ENCODE assay signal across 28 cellular contexts in the genomic region with DNA sequence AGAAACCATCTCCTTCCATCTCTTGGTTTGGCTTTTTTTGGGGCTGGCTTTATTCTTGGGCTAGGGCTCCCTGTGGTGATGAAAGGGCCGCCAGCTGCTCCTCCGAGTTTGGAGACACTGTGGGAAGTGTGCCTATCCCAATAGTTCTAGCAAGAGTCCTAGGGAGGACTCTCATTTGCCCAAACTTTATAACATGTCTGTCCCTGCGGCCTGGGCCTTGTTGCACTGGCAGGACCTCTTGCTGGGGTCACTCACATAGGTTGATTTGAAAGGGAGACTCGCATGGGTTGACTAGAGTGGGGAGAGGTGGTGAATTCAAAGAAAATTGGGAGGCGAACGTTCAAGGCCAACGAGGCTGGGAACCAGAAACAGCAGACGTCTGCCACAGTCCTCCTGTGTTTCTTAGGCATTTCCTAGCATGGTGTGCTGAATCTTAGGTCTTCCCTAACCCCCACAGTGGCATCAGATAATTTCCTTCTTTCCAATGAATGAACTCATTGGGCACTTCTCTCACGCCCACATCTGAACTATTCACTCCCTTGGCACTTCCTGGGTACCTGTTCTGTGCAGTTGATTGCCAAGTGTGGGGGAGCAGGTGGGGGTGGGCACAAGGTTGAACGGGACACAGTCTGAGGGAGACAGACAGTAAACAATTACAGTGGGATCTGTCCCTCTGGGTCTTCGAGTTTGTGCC.
"Had no signal": no experiment of that assay in that cellular context is flagged by ENCODE, and none has a peak within 500 bp of the region (broad histone marks: within the 10 kb centered on the region; RNA-seq: fewer than 3 reads in every experiment).

No MANE protein-coding gene starts in this region.

- H3K27me3 Mint-ChIP-seq: activated naive CD8-positive, alpha-beta T cell had no signal

- H3K4me1 Mint-ChIP-seq: activated B cell treated with CpG ODN at 0.5 μM for 24 hours; activated CD4-positive, alpha-beta T cell treated with anti-CD3 and anti-CD28 coated beads, Interleukin-2, amount 10 ng/mL, durations not matched to agents 24 days and 14 days; memory B cell; natural killer cell had no signal

- ATAC-seq: activated CD8-positive, alpha-beta T cell treated with anti-CD3 and anti-CD28 coated beads, Interleukin-2, amount 10 ng/mL, durations not matched to agents 7 days and 5 days; esophagus mucosa; natural killer cell; right lobe of liver had no signal

- DNase-seq: activated B cell treated with CpG ODN at 0.5 μM for 24 hours; activated CD4-positive, alpha-beta T cell treated with anti-CD3 and anti-CD28 coated beads, Interleukin-2, amount 10 ng/mL, durations not matched to agents 24 days and 14 days; activated CD8-positive, alpha-beta memory T cell treated with anti-CD3 and anti-CD28 coated beads, Interleukin-2, amount 50 U/mL, for 4 hours; activated CD8-positive, alpha-beta T cell treated with anti-CD3 and anti-CD28 coated beads, Interleukin-2, amount 10 ng/mL, durations not matched to agents 7 days and 5 days; activated gamma-delta T cell treated with Interleukin-2 at 50 U/mL for 16 hours; activated T-cell treated with anti-CD3 and anti-CD28 coated beads, Interleukin-2, amount 50 U/mL, for 48 hours; amniotic stem cell; brain microvascular endothelial cell; cerebellar nuclear complex; dermis blood vessel endothelial cell; islet precursor cell; left ventricle myocardium inferior; natural killer cell; occipital lobe; stimulated activated CD4-positive, alpha-beta T cell treated with anti-CD3 and anti-CD28 coated beads, Interleukin-4, amount 100 ng/mL, for 4 hours; stimulated activated CD8-positive, alpha-beta memory T cell treated with anti-CD3 and anti-CD28 coated beads, Interleukin-4, amount 100 ng/mL, for 48 hours; stimulated activated naive CD4-positive, alpha-beta T cell treated with Interleukin-2 at 50 U/mL for 16 hours; substantia nigra; uterus had no signal

- H3K79me2 ChIP-seq: hepatocyte had no signal

- H3K27me3 ChIP-seq: brain microvascular endothelial cell, hepatocyte, right lobe of liver, tibial nerve, uterus had no signal

- H3K36me3 ChIP-seq: brain microvascular endothelial cell, left ventricle myocardium inferior, prostate gland, right lobe of liver, tibial nerve, uterus had no signal

- H3K9me3 ChIP-seq: left ventricle myocardium inferior, prostate gland, right lobe of liver, tibial nerve, uterus had no signal

- H2AFZ ChIP-seq: hepatocyte had no signal

- H3K4me3 ChIP-seq: hepatocyte, left ventricle myocardium inferior, prostate gland, right lobe of liver, smooth muscle cell, tibial nerve, uterus had no signal

- H3K27ac Mint-ChIP-seq: activated B cell treated with CpG ODN at 0.5 μM for 24 hours; activated CD4-positive, alpha-beta T cell treated with anti-CD3 and anti-CD28 coated beads, Interleukin-2, amount 10 ng/mL, durations not matched to agents 24 days and 14 days; activated CD8-positive, alpha-beta T cell treated with anti-CD3 and anti-CD28 coated beads, Interleukin-2, amount 10 ng/mL, durations not matched to agents 7 days and 5 days; activated naive CD8-positive, alpha-beta T cell; memory B cell; natural killer cell; T-helper 2 cell treated with Interferon-gamma antibody and Interleukin-4, amounts not matched to agents 5 μg/mL and 100 μg/mL, for 36 hours had no signal

- H3K9me3 Mint-ChIP-seq: activated B cell treated with CpG ODN at 0.5 μM for 24 hours; activated CD4-positive, alpha-beta T cell treated with anti-CD3 and anti-CD28 coated beads, Interleukin-2, amount 10 ng/mL, durations not matched to agents 24 days and 14 days; memory B cell; natural killer cell; T-helper 2 cell treated with Interferon-gamma antibody and Interleukin-4, amounts not matched to agents 5 μg/mL and 100 μg/mL, for 36 hours had no signal

- H3K27ac ChIP-seq: brain microvascular endothelial cell, left ventricle myocardium inferior, prostate gland, right lobe of liver, tibial nerve, uterus had no signal

- H3K4me3 Mint-ChIP-seq: activated B cell treated with CpG ODN at 0.5 μM for 24 hours; activated CD4-positive, alpha-beta T cell treated with anti-CD3 and anti-CD28 coated beads, Interleukin-2, amount 10 ng/mL, durations not matched to agents 24 days and 14 days; activated CD8-positive, alpha-beta T cell treated with anti-CD3 and anti-CD28 coated beads, Interleukin-2, amount 10 ng/mL, durations not matched to agents 7 days and 5 days; activated naive CD8-positive, alpha-beta T cell; memory B cell; natural killer cell; T-helper 2 cell treated with Interferon-gamma antibody and Interleukin-4, amounts not matched to agents 5 μg/mL and 100 μg/mL, for 36 hours had no signal

- H3K4me2 ChIP-seq: hepatocyte had no signal

- H3K36me3 Mint-ChIP-seq: activated naive CD8-positive, alpha-beta T cell; memory B cell; natural killer cell had no signal

- H3K4me1 ChIP-seq: left ventricle myocardium inferior, prostate gland, right lobe of liver, tibial nerve, uterus had no signal
